20 cellular contexts compared by ENCODE assay signal in the genomic region with DNA sequence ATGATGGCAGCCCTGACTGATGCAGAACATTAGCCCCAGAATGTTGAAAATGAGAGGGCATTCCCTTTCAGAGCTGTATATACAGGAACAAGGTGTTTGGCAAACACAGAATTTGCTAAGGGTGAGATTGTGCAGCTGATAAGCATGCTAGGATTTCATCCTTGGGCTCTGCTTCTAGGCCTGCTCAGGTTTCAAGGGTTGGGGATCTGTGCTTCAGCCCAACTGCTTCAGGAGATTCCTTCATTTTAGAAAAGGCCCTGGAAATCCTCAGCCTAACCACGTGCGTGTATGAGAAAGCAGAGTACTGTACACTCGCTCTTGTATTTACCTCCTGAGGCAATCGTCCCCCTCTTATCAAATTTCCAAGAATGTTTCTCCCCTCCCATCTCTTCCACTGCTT.
DNase-seq lines count a peak whose midpoint lies in the region.
"Had no signal": no experiment of that assay in that cellular context is flagged by ENCODE, and none has a peak within 500 bp of the region (broad histone marks: within the 10 kb centered on the region; RNA-seq: fewer than 3 reads in every experiment).

No MANE protein-coding gene starts in this region.

- DNase-seq in HAP-1 (ENCODE audit: low spot score in 2 of 2): peak; percentile 17 to 27
- DNase-seq in NT2/D1 (ENCODE audit: low read depth, low spot score): no peak
- DNase-seq in trophoblast cell: peak; percentile 64 to 82
- no peak for DNase-seq in NCI-H2081 (lab: John Stamatoyannopoulos, UW)
- no peak for DNase-seq in DMS114 treated with DMSO at 0.1 percent for 48 hours (lab: John Stamatoyannopoulos, UW; ENCODE audit: unreplicated experiment)
- no peak for DNase-seq in AG08395 (ENCODE audit: low spot score)
- DNase-seq: activated CD8-positive, alpha-beta memory T cell treated with anti-CD3 and anti-CD28 coated beads, Interleukin-2, amount 50 U/mL, for 4 hours; activated naive CD8-positive, alpha-beta T cell treated with anti-CD3 and anti-CD28 coated beads, Interleukin-2, amount 50 U/mL, for 24 hours; CD4-positive, alpha-beta memory T cell; DMS79 treated with DMSO at 0.1 percent for 48 hours; GOT3; heart left ventricle; NCI-H1092 treated with DMSO at 0.1 percent for 48 hours; NCI-H774; ovary; right cardiac atrium; stimulated activated CD4-positive, alpha-beta T cell treated with anti-CD3 and anti-CD28 coated beads, Interleukin-15, amount 100 ng/mL, for 24 hours had no signal

- H3K18ac ChIP-seq in trophoblast cell (ENCODE audit: low read length): no peak overlapping the region

- H3K23ac ChIP-seq in trophoblast cell (ENCODE audit: low read length): no peak overlapping the region

- H3K4me3 ChIP-seq in HAP-1 (no peak overlapping the region), NT2/D1 (ENCODE audit: insufficient read length, low read depth) (no peak overlapping the region), iPS-20b (ENCODE audit: low read length) (peak overlapping the region; percentile 52), trophoblast cell (ENCODE audit: low read depth, low read length) (no peak overlapping the region)
- H3K4me3 ChIP-seq: heart left ventricle, lung, ovary, SJCRH30 had no signal

- no peak overlapping the region for H4K91ac ChIP-seq in trophoblast cell (ENCODE audit: low read depth, low read length)

- H3K4ac ChIP-seq in trophoblast cell (ENCODE audit: low read depth, low read length): no peak overlapping the region

- H3K27ac ChIP-seq in iPS-20b (ENCODE audit: low read length): peak overlapping the region; percentile 94
- H3K27ac ChIP-seq in trophoblast cell (ENCODE audit: low read depth, low read length): peak overlapping the region; percentile 91
- H3K27ac ChIP-seq: heart left ventricle, ovary, SJCRH30 had no signal

- peak overlapping the region; percentile 50 for H3K4me2 ChIP-seq in trophoblast cell (ENCODE audit: low read length)

- H4K12ac ChIP-seq in trophoblast cell (ENCODE audit: low read depth, low read length): no peak overlapping the region

- H3K27me3 ChIP-seq in HAP-1 (ENCODE audit: low read depth) (no peaks in the 10 kb centered on the region), NT2/D1 (ENCODE audit: insufficient read depth, insufficient read length) (no peaks in the 10 kb centered on the region), iPS-20b (ENCODE audit: insufficient read depth, low read length) (no peaks in the 10 kb centered on the region), trophoblast cell (ENCODE audit: insufficient read depth, low read length) (no peaks in the 10 kb centered on the region)
- H3K27me3 ChIP-seq: heart left ventricle, ovary, SJCRH30 had no signal

- no peaks in the 10 kb centered on the region for H3K9me3 ChIP-seq in HAP-1
- no peaks in the 10 kb centered on the region for H3K9me3 ChIP-seq in NT2/D1 (ENCODE audit: insufficient read depth, low read length)
- no peaks in the 10 kb centered on the region for H3K9me3 ChIP-seq in iPS-20b (ENCODE audit: insufficient read depth, low read depth, low read length)
- H3K9me3 ChIP-seq in trophoblast cell (ENCODE audit: insufficient read depth, low read depth, low read length): no peaks in the 10 kb centered on the region
- H3K9me3 ChIP-seq: heart left ventricle, ovary, SJCRH30 had no signal

- no CpG with 5 or more reads among the region's 4 CpGs for WGBS in trophoblast cell (ENCODE audit: extremely low coverage, insufficient coverage, insufficient read length)

- H3K36me3 ChIP-seq in HAP-1 (replicated peaks) (no peaks in the 10 kb centered on the region), NT2/D1 (ENCODE audit: insufficient read depth, insufficient read length, low read length) (no peaks in the 10 kb centered on the region), iPS-20b (ENCODE audit: insufficient read depth, low read depth, low read length) (no peaks in the 10 kb centered on the region), trophoblast cell (ENCODE audit: control insufficient read depth in 1 of 2, insufficient read depth in 2 of 2, low read length in 2 of 2) (no peaks in the 10 kb centered on the region)
- H3K36me3 ChIP-seq: heart left ventricle, ovary, SJCRH30 had no signal

- no peak overlapping the region for H4K8ac ChIP-seq in trophoblast cell (ENCODE audit: low read depth, low read length)

- H2BK12ac ChIP-seq in trophoblast cell (ENCODE audit: low read length): no peak overlapping the region

- in situ Hi-C loops in HAP-1 (cut with MboI; ENCODE audit: low sequenced_read_pairs): no loop called here

- H2BK5ac ChIP-seq in trophoblast cell (ENCODE audit: low read depth, low read length, poor library complexity): peak overlapping the region; percentile 50

- H2BK120ac ChIP-seq in trophoblast cell (ENCODE audit: insufficient read depth, low read length, poor library complexity): no peak overlapping the region

- H3K79me1 ChIP-seq in trophoblast cell (ENCODE audit: low read length): peaks cover 16% of the 10 kb centered on the region

- no peak overlapping the region for H2AFZ ChIP-seq in trophoblast cell (ENCODE audit: insufficient read depth, low read length, poor library complexity)

- H3K14ac ChIP-seq in trophoblast cell (ENCODE audit: low read length): no peak overlapping the region

- no peak overlapping the region for H2AK5ac ChIP-seq in trophoblast cell (ENCODE audit: low read length)

- no peaks in the 10 kb centered on the region for H3K79me2 ChIP-seq in trophoblast cell (ENCODE audit: control insufficient read depth, insufficient read depth, low read length, poor library complexity)

- peaks cover 34% of the 10 kb centered on the region for H3K4me1 ChIP-seq in HAP-1
- no peaks in the 10 kb centered on the region for H3K4me1 ChIP-seq in NT2/D1 (ENCODE audit: insufficient read depth, insufficient read length)
- H3K4me1 ChIP-seq in iPS-20b (ENCODE audit: insufficient read depth, low read length): peaks cover 33% of the 10 kb centered on the region; the same call in 1 of the 2 replicates
- peaks cover 6 to 9% of the 10 kb centered on the region in 2 experiments for H3K4me1 ChIP-seq in trophoblast cell (ENCODE audit: control insufficient read depth in 1 of 2, insufficient read depth in 2 of 2, low read length in 2 of 2)
- H3K4me1 ChIP-seq: heart left ventricle, SJCRH30 had no signal

- H3K9ac ChIP-seq in NT2/D1 (ENCODE audit: insufficient read length, low read depth) (peak overlapping the region; percentile 33), iPS-20b (ENCODE audit: low read depth, low read length) (peak overlapping the region; percentile 77), trophoblast cell (ENCODE audit: low read length) (no peak overlapping the region)

Comparison
In these comparisons a context has a peak if more than half of its experiments do, and no peak if none do; other contexts are left out.
1. DNase-seq: peak in HAP-1 (2 of 2) and trophoblast cell (2 of 2); none in NT2/D1 (single experiment), NCI-H2081 (0 of 2), DMS114 treated with DMSO at 0.1 percent for 48 hours (single experiment) and AG08395 (single experiment).